In the genomic region with DNA sequence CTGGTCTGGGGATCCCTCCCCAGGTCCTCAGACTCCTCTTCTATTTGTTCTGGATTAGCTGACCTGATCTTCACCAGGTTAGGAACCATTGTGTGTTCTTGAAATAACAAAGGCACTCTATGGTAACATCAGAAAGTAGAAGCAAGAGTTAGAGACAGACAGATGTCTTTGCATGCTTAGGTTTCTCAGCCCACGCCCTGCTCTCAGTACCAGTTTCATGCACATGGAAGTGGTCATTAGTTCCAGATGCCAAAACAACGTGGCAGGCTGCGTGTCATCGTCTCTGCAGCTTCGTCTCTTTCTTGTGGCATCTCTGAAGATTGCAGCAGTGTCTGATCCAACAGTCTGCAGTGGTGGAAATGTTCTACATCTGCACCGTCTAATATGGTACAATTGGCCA, we compare ENCODE assay signal across 17 cellular contexts.
DNase-seq lines count a peak whose midpoint lies in the region; ATAC-seq, FAIRE-seq and TF ChIP-seq lines count a peak whose summit lies in the region.
"Had no signal": no experiment of that assay in that cellular context is flagged by ENCODE, and none has a peak within 500 bp of the region (broad histone marks: within the 10 kb centered on the region; RNA-seq: fewer than 3 reads in every experiment).

No MANE protein-coding gene starts in this region.

- no peak overlapping the region for H3K4ac ChIP-seq in neuronal stem cell (ENCODE audit: low read length)

- H3K9ac ChIP-seq in GM12878 (ENCODE audit: control insufficient read depth, insufficient read depth, low read length) (no peak overlapping the region), neuronal stem cell (ENCODE audit: low read depth, low read length, poor library complexity) (no peak overlapping the region)
- H3K9ac ChIP-seq: BLaER1 treated with 17β-estradiol and CSF1 and Interleukin-3, amounts not matched to agents 10 nM and 100 nM had no signal

- 9% methylated on average over 6 of the region's 6 CpGs for WGBS in GM12878 (ENCODE audit: insufficient coverage, insufficient replicate concordance, low lambda C conversion rate, missing lambda C conversion rate)
- WGBS in neuronal stem cell (ENCODE audit: extremely low coverage in 2 of 2, insufficient read length in 2 of 2, insufficient replicate concordance in 1 of 2), 2 donors = no CpG with 5 or more reads among the region's 6 CpGs

- H3K4me2 ChIP-seq in GM12878 (ENCODE audit: control insufficient read depth, insufficient read depth) (no peak overlapping the region), neuronal stem cell (ENCODE audit: insufficient read depth, low read length, poor library complexity, severe bottlenecking) (no peak overlapping the region)
- H3K4me2 ChIP-seq: A549; BLaER1 treated with 17β-estradiol and CSF1 and Interleukin-3, amounts not matched to agents 10 nM and 100 nM had no signal

- TF ChIP-seq POLR2A in GM12878 (IDR thresholded peaks at IDR 0.05; ENCODE audit: low read depth, low read length) = no peak

- no peak overlapping the region for H2AK5ac ChIP-seq in neuronal stem cell (ENCODE audit: low read depth, low read length)

- no peak overlapping the region for H2BK12ac ChIP-seq in neuronal stem cell (ENCODE audit: low read length)

- no peak for FAIRE-seq in GM12878 (lab: Jason Lieb, UNC)
- FAIRE-seq: A549, GM12891 had no signal

- no peak overlapping the region for H3K4me3 ChIP-seq in GM12865 (ENCODE audit: low read depth, low read length)
- no peak overlapping the region for H3K4me3 ChIP-seq in HFF-Myc (replicated peaks; ENCODE audit: low read depth, low read length)
- H3K4me3 ChIP-seq in GM12878 = no peak overlapping the region
- H3K4me3 ChIP-seq in neuronal stem cell (ENCODE audit: low read length in 2 of 2) = no peak overlapping the region
- H3K4me3 ChIP-seq: A549; BLaER1 treated with 17β-estradiol and CSF1 and Interleukin-3, amounts not matched to agents 10 nM and 100 nM had no signal

- H3K27me3 ChIP-seq in GM12878 (replicated peaks in 1 of 2; ENCODE audit: control insufficient read depth in 2 of 2, insufficient read depth in 2 of 2, low read length in 1 of 2) (no peaks in the 10 kb centered on the region), neuronal stem cell (ENCODE audit: control insufficient read depth in 3 of 3, insufficient read depth in 3 of 3, low read depth in 1 of 3, low read length in 3 of 3) (no peaks in the 10 kb centered on the region)
- H3K27me3 ChIP-seq: BLaER1 treated with 17β-estradiol and CSF1 and Interleukin-3, amounts not matched to agents 10 nM and 100 nM had no signal

- ATAC-seq in GM12878 = peak; percentile 21
- ATAC-seq: A549 had no signal

- no peaks in the 10 kb centered on the region for H3K4me1 ChIP-seq in GM12878 (ENCODE audit: control insufficient read depth, insufficient read depth, low read length)
- no peaks in the 10 kb centered on the region for H3K4me1 ChIP-seq in neuronal stem cell (ENCODE audit: control insufficient read depth in 2 of 2, insufficient read depth in 1 of 2, low read depth in 1 of 2, low read length in 2 of 2)
- H3K4me1 ChIP-seq: A549; BLaER1 treated with 17β-estradiol and CSF1 and Interleukin-3, amounts not matched to agents 10 nM and 100 nM had no signal

- H2BK15ac ChIP-seq in neuronal stem cell (ENCODE audit: low read length) = no peak overlapping the region

- no peak overlapping the region for H4K91ac ChIP-seq in neuronal stem cell (ENCODE audit: low read depth, low read length, poor library complexity)

- no peaks in the 10 kb centered on the region for H3K79me1 ChIP-seq in neuronal stem cell (ENCODE audit: low read depth, low read length)

- TF ChIP-seq CTCF in GM12865 (IDR thresholded peaks at IDR 0.05; ENCODE audit: insufficient read depth, low read depth, low read length, missing control alignments) (no peak), HFF-Myc (IDR thresholded peaks at IDR 0.05; ENCODE audit: low read depth, low read length, missing control alignments) (no peak), GM12878 (IDR thresholded peaks at IDR 0.05 in 2 of 3, conservative IDR thresholded peaks at IDR 0.05 in 1 of 3; ENCODE audit: control insufficient read depth in 2 of 3, extremely low read depth in 1 of 3, insufficient read depth in 1 of 3, low read depth in 3 of 3, low read length in 3 of 3) (no peak)

- no peak for TF ChIP-seq EP300 in GM12878 (IDR thresholded peaks at IDR 0.05; ENCODE audit: borderline replicate concordance in 1 of 2, control insufficient read depth in 1 of 2, low read depth in 2 of 2, low read length in 2 of 2)

- H4K20me1 ChIP-seq in GM12878 (ENCODE audit: control insufficient read depth, insufficient read depth) = no peaks in the 10 kb centered on the region
- H4K20me1 ChIP-seq: BLaER1 treated with 17β-estradiol and CSF1 and Interleukin-3, amounts not matched to agents 10 nM and 100 nM had no signal

- in situ Hi-C loops in GM12878 (cut with MboI) = no loop called here

- no peak overlapping the region for H3K27ac ChIP-seq in GM12878 (ENCODE audit: control insufficient read depth, insufficient read depth)
- H3K27ac ChIP-seq in neuronal stem cell (replicated peaks; ENCODE audit: low read length) = no peak overlapping the region
- H3K27ac ChIP-seq: A549; BLaER1 treated with 17β-estradiol and CSF1 and Interleukin-3, amounts not matched to agents 10 nM and 100 nM had no signal

- BruUV-seq in GM12878 (replicated peaks; lab: Mats Ljungman, UMichigan) = no TSS peak

- DNase-seq in GM12865 (ENCODE audit: low read depth) (peak; percentile 45), HFF-Myc (ENCODE audit: extremely low read depth, low read depth) (peak; percentile 1), GM12878 (ENCODE audit: low read depth, low spot score) (no peak), neuronal stem cell (ENCODE audit: low spot score) (no peak), NCI-H2171 treated with DMSO at 0.1 percent for 48 hours (lab: John Stamatoyannopoulos, UW) (no peak), HEK293T (ENCODE audit: extremely low spot score) (no peak), iPS-NIHi7 (ENCODE audit: extremely low spot score) (no peak)
- DNase-seq: Calu3; CD4-positive, CD25-positive, alpha-beta regulatory T cell; DMS 273 treated with DMSO at 0.1 percent for 48 hours; H7; IMR-90; Kasumi-1; KBM-7 had no signal

- no peak overlapping the region for H3K14ac ChIP-seq in neuronal stem cell (ENCODE audit: low read length)

- H2BK5ac ChIP-seq in neuronal stem cell (ENCODE audit: low read length) = no peak overlapping the region

- H3K9me3 ChIP-seq in GM12878 (replicated peaks; ENCODE audit: control insufficient read depth, insufficient read depth, low read length) (no peaks in the 10 kb centered on the region), neuronal stem cell (replicated peaks in 1 of 2; ENCODE audit: control insufficient read depth in 2 of 2, insufficient read depth in 1 of 2, low read depth in 1 of 2, low read length in 2 of 2) (no peaks in the 10 kb centered on the region)
- H3K9me3 ChIP-seq: A549; BLaER1 treated with 17β-estradiol and CSF1 and Interleukin-3, amounts not matched to agents 10 nM and 100 nM had no signal

- TF ChIP-seq RAD21 in GM12878 (IDR thresholded peaks at IDR 0.05; ENCODE audit: insufficient read depth, low read depth, low read length) = no peak

- H3K36me3 ChIP-seq in GM12878 (ENCODE audit: control insufficient read depth in 2 of 2, insufficient read depth in 2 of 2, low read length in 1 of 2) (no peaks in the 10 kb centered on the region), neuronal stem cell (replicated peaks in 1 of 2; ENCODE audit: control insufficient read depth in 2 of 2, insufficient read depth in 2 of 2, low read length in 2 of 2) (no peaks in the 10 kb centered on the region)
- H3K36me3 ChIP-seq: BLaER1 treated with 17β-estradiol and CSF1 and Interleukin-3, amounts not matched to agents 10 nM and 100 nM had no signal

- H3K23ac ChIP-seq in neuronal stem cell (ENCODE audit: low read depth, low read length, poor library complexity) = peak overlapping the region; percentile 92

- peak overlapping the region; percentile 67 for H3K18ac ChIP-seq in neuronal stem cell (ENCODE audit: low read length)

- CTCF ChIA-PET in GM12878 (lab: Yijun Ruan, JAX) (no interaction called here), HEK293T (lab: Yijun Ruan, JAX) (no interaction called here)

- H2BK120ac ChIP-seq in neuronal stem cell (ENCODE audit: low read depth, low read length) = no peak overlapping the region

- H2AFZ ChIP-seq in GM12878 (ENCODE audit: control insufficient read depth, low read depth, low read length) (no peak overlapping the region), neuronal stem cell (ENCODE audit: low read length) (peak overlapping the region; percentile 45)

- H4K8ac ChIP-seq in neuronal stem cell (ENCODE audit: low read depth, low read length) = no peak overlapping the region

- SMC1A ChIA-PET in GM12878 (lab: Charles Lee; ENCODE audit: uncharacterized antibody, unreplicated experiment) = no interaction called here

- RAD21 ChIA-PET in GM12878 (lab: Charles Lee; ENCODE audit: unreplicated experiment) = no interaction called here

- POLR2A ChIA-PET in GM12878 (lab: Charles Lee) = no interaction called here
- POLR2A ChIA-PET in HEK293T (lab: Yijun Ruan, JAX) = no interaction called here

- intact Hi-C loops in GM12878 (cut with micrococcal nuclease; ENCODE audit: unreplicated experiment) = no loop called here

- no peaks in the 10 kb centered on the region for H3K79me2 ChIP-seq in GM12878 (ENCODE audit: control insufficient read depth, insufficient read depth, low read length)

TF ChIP-seq in GM12878, 131 proteins besides CTCF, POLR2A, EP300 and RAD21 (continues in another document):
- TF ChIP-seq ZNF207 (IDR thresholded peaks at IDR 0.05; ENCODE audit: borderline replicate concordance) (no peak), HDAC6 (IDR thresholded peaks at IDR 0.05; ENCODE audit: unreplicated experiment) (no peak), YBX1 (IDR thresholded peaks at IDR 0.05) (no peak), EED (IDR thresholded peaks at IDR 0.05; ENCODE audit: low read depth) (no peak), SUZ12 (IDR thresholded peaks at IDR 0.05; ENCODE audit: unreplicated experiment) (no peak), NFIC (IDR thresholded peaks at IDR 0.05; ENCODE audit: low read depth, low read length) (no peak), NR2F1 (conservative IDR thresholded peaks at IDR 0.05) (no peak), STAT1 (conservative IDR thresholded peaks at IDR 0.05) (no peak), BCL11A (IDR thresholded peaks at IDR 0.05; ENCODE audit: low read depth, low read length) (no peak)

TF ChIP-seq in HEK293T, 16 proteins besides CTCF, POLR2A, EP300 and RAD21 (continues in another document):
- TF ChIP-seq NFRKB (IDR thresholded peaks at IDR 0.05) (no peak), HDGF (IDR thresholded peaks at IDR 0.05; ENCODE audit: borderline replicate concordance) (no peak), FOXM1 (IDR thresholded peaks at IDR 0.05; ENCODE audit: borderline replicate concordance) (no peak), LEF1 (IDR thresholded peaks at IDR 0.05; ENCODE audit: borderline replicate concordance) (no peak), FOXA1 (IDR thresholded peaks at IDR 0.05) (no peak), ELF4 (IDR thresholded peaks at IDR 0.05) (no peak)

Comparison
In these comparisons a context has a peak if more than half of its experiments do, and no peak if none do; other contexts are left out.
1. DNase-seq: peak in GM12865 (single experiment) and HFF-Myc (single experiment); none in GM12878 (single experiment), neuronal stem cell (single experiment), NCI-H2171 treated with DMSO at 0.1 percent for 48 hours (single experiment), HEK293T (single experiment) and iPS-NIHi7 (single experiment).